Comparison of ENCODE assay signal across 17 cellular contexts in the genomic region with DNA sequence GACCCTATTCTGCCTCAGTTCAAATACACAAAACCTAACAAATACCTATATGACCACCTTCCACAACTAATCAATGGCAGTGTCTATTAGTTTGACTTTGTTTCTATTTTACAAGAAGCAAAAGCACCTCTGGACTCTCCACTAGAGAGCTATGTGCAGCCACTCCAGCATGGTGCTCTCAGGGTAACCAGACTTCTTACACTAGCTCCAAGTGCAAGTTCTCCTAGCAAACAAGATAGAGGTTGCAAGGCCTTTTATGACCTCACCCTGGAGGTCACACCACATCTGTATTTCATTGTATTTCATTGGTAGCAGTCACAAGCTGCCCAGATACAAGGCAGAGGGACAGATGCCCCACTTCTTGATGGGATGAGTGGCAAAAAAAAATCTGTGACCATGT. TPM values are rescaled to one million over a fixed set of nuclear protein-coding genes. Genes with fewer than 3 reads are reported as not detected.
DNase-seq lines count a peak whose midpoint lies in the region; ATAC-seq and TF ChIP-seq lines count a peak whose summit lies in the region.
"Had no signal": no experiment of that assay in that cellular context is flagged by ENCODE, and none has a peak within 500 bp of the region (broad histone marks: within the 10 kb centered on the region; RNA-seq: fewer than 3 reads in every experiment).

No MANE protein-coding gene starts in this region.

- no peaks in the 10 kb centered on the region for H3K27me3 ChIP-seq in cardiac muscle cell
- H3K27me3 ChIP-seq in neural progenitor cell = peaks cover 24% of the 10 kb centered on the region
- H3K27me3 ChIP-seq in testis = no peaks in the 10 kb centered on the region

- H3K36me3 ChIP-seq in cardiac muscle cell = no peaks in the 10 kb centered on the region
- no peaks in the 10 kb centered on the region for H3K36me3 ChIP-seq in OCI-LY7 (ENCODE audit: insufficient read depth, low read length)
- no peaks in the 10 kb centered on the region for H3K36me3 ChIP-seq in neural progenitor cell
- no peaks in the 10 kb centered on the region for H3K36me3 ChIP-seq in testis (ENCODE audit: low read depth, missing control alignments)
- H3K36me3 ChIP-seq: HAP-1 had no signal

- H3K79me2 ChIP-seq in OCI-LY7 (ENCODE audit: insufficient read depth, low read depth, low read length) (no peaks in the 10 kb centered on the region), neural progenitor cell (ENCODE audit: low read depth) (no peaks in the 10 kb centered on the region)

- H3K4me1 Mint-ChIP-seq in neural progenitor cell = peaks cover 6% of the 10 kb centered on the region
- peaks cover 0 to 9% (median 2%) of the 10 kb centered on the region in 4 donors for H3K4me1 Mint-ChIP-seq in naive thymus-derived CD8-positive, alpha-beta T cell

- H3K9me3 Mint-ChIP-seq in neural progenitor cell = peaks cover 5% of the 10 kb centered on the region
- peaks cover 0 to 18% (median 0%) of the 10 kb centered on the region in 9 donors for H3K9me3 Mint-ChIP-seq in naive thymus-derived CD8-positive, alpha-beta T cell

- H3K36me3 Mint-ChIP-seq in neural progenitor cell = no peaks in the 10 kb centered on the region
- peaks cover 0 to 2% (median under 1%) of the 10 kb centered on the region in 3 donors for H3K36me3 Mint-ChIP-seq in naive thymus-derived CD8-positive, alpha-beta T cell

- intact Hi-C loops in Right ventricle myocardium inferior (cut with DNase I) (no loop called here), OCI-LY7 (cut with micrococcal nuclease; ENCODE audit: unreplicated experiment) (no loop called here), testis (cut with DNase I; ENCODE audit: low total_unique reads) (no loop called here)

- POLR2A ChIA-PET in OCI-LY7 (lab: Charles Lee) = interaction anchor here (0.5 kb wide), 1 partner anchor 10 kb away, joined by 3 read pairs; no protein-coding TSS in a partner anchor
- POLR2A ChIA-PET in naive thymus-derived CD8-positive, alpha-beta T cell (lab: Charles Lee) = no interaction called here

- no peaks in the 10 kb centered on the region for H3K9me2 ChIP-seq in OCI-LY7 (ENCODE audit: insufficient read depth, low read length)

- peak overlapping the region; percentile 25; the same call in 1 of the 2 replicates for H3K4me2 ChIP-seq in OCI-LY7 (ENCODE audit: low read length)
- H3K4me2 ChIP-seq in neural progenitor cell = no peak overlapping the region
- H3K4me2 ChIP-seq: A549 had no signal

- no peaks in the 10 kb centered on the region for H3K9me3 ChIP-seq in cardiac muscle cell (ENCODE audit: low read depth)
- H3K9me3 ChIP-seq in OCI-LY7 (ENCODE audit: low read length) = no peaks in the 10 kb centered on the region
- no peaks in the 10 kb centered on the region for H3K9me3 ChIP-seq in neural progenitor cell (ENCODE audit: low read depth)
- no peaks in the 10 kb centered on the region for H3K9me3 ChIP-seq in testis
- H3K9me3 ChIP-seq: Caco-2, HAP-1 had no signal

- no peak for TF ChIP-seq POLR2A in testis (IDR thresholded peaks at IDR 0.05)

- ATAC-seq in Right ventricle myocardium inferior = no peak
- ATAC-seq in naive thymus-derived CD8-positive, alpha-beta T cell = no peak

- no peak for TF ChIP-seq CTCF in cardiac muscle cell (IDR thresholded peaks at IDR 0.05; ENCODE audit: low read depth, low read length)
- TF ChIP-seq CTCF in OCI-LY7 (conservative IDR thresholded peaks at IDR 0.05; ENCODE audit: low read length) = no peak
- no peak for TF ChIP-seq CTCF in neural progenitor cell (IDR thresholded peaks at IDR 0.05)
- TF ChIP-seq CTCF in testis (IDR thresholded peaks at IDR 0.05) = no peak

- H3K27ac Mint-ChIP-seq in neural progenitor cell = no peak overlapping the region
- H3K27ac Mint-ChIP-seq in naive thymus-derived CD8-positive, alpha-beta T cell = no peak overlapping the region
- H3K27ac Mint-ChIP-seq: CD4-positive, alpha-beta T cell had no signal

- no peak overlapping the region for H3K9ac ChIP-seq in neural progenitor cell
- H3K9ac ChIP-seq: GM23248 had no signal

- no peaks in the 10 kb centered on the region for H3F3A ChIP-seq in neural progenitor cell (ENCODE audit: low read depth)

- H3K27ac ChIP-seq in cardiac muscle cell = peak overlapping the region; percentile 59
- H3K27ac ChIP-seq in OCI-LY7 (ENCODE audit: low read depth, low read length, poor library complexity, severe bottlenecking) = peak overlapping the region; percentile 2
- H3K27ac ChIP-seq in neural progenitor cell = no peak overlapping the region
- peak overlapping the region; percentile 20 to 24 for H3K27ac ChIP-seq in testis
- H3K27ac ChIP-seq: A549, C4-2B, GM23248 had no signal

- no TSS peak for BruUV-seq in OCI-LY7 (replicated peaks; lab: Mats Ljungman, UMichigan)

- CTCF ChIA-PET in OCI-LY7 (lab: Charles Lee; ENCODE audit: unreplicated experiment) = no interaction called here

- no peak for DNase-seq in cardiac muscle cell (ENCODE audit: low read depth in 1 of 2, low spot score in 1 of 2)
- no peak for DNase-seq in Right ventricle myocardium inferior (ENCODE audit: missing footprints)
- no peak for DNase-seq in OCI-LY7 (ENCODE audit: low spot score)
- no peak for DNase-seq in neural progenitor cell (ENCODE audit: low spot score)
- peak; percentile 12 for DNase-seq in testis
- no peak for DNase-seq in NCI-H146 (lab: John Stamatoyannopoulos, UW)
- DNase-seq in NCI-H1417 treated with DMSO at 0.1 percent for 48 hours (lab: John Stamatoyannopoulos, UW) = no peak
- DNase-seq in naive thymus-derived CD8-positive, alpha-beta T cell = no peak
- DNase-seq: AML-193; CD4-positive, alpha-beta T cell; GM23248 had no signal

- H3K4me3 Mint-ChIP-seq in neural progenitor cell = peak overlapping the region; percentile 24
- H3K4me3 Mint-ChIP-seq in naive thymus-derived CD8-positive, alpha-beta T cell = no peak overlapping the region
- H3K4me3 Mint-ChIP-seq: CD4-positive, alpha-beta T cell had no signal

- H3K4me3 ChIP-seq in cardiac muscle cell (no peak overlapping the region), OCI-LY7 (ENCODE audit: low read depth, low read length, poor library complexity, severe bottlenecking) (no peak overlapping the region), neural progenitor cell (no peak overlapping the region), testis (no peak overlapping the region)
- H3K4me3 ChIP-seq: A549, GM23248, HAP-1 had no signal

- H3K4me1 ChIP-seq in cardiac muscle cell (ENCODE audit: low read depth) = no peaks in the 10 kb centered on the region
- H3K4me1 ChIP-seq in OCI-LY7 (ENCODE audit: insufficient read depth, low read length, poor library complexity, severe bottlenecking) = peaks cover 12% of the 10 kb centered on the region
- H3K4me1 ChIP-seq in neural progenitor cell = no peaks in the 10 kb centered on the region
- peaks cover 24% of the 10 kb centered on the region for H3K4me1 ChIP-seq in testis
- H3K4me1 ChIP-seq: A549, HAP-1 had no signal

- no peaks in the 10 kb centered on the region for H4K20me1 ChIP-seq in OCI-LY7 (ENCODE audit: insufficient read depth, low read length)
- H4K20me1 ChIP-seq in neural progenitor cell (ENCODE audit: low read depth) = no peaks in the 10 kb centered on the region

- H3K27me3 Mint-ChIP-seq in neural progenitor cell (ENCODE audit: insufficient read depth, low read depth) = peaks cover 6% of the 10 kb centered on the region
- no peaks in the 10 kb centered on the region for H3K27me3 Mint-ChIP-seq in naive thymus-derived CD8-positive, alpha-beta T cell
- H3K27me3 Mint-ChIP-seq: CD4-positive, alpha-beta T cell had no signal

- H2AFZ ChIP-seq in OCI-LY7 (ENCODE audit: low read length) (peak overlapping the region; percentile 56; the same call in 1 of the 2 replicates), neural progenitor cell (replicated peaks) (no peak overlapping the region)
- H2AFZ ChIP-seq: GM23248 had no signal

RNA-seq across cellular contexts. Expression of a gene that starts 8.3 kb away (rescaled TPM):
- total RNA-seq in cardiac muscle cell (37.3 and 45.7 TPM in 2 replicates), Right ventricle myocardium inferior (8.4 TPM), OCI-LY7 (2022) (27.6 and 27.9 TPM in 2 replicates), neural progenitor cell (ENCODE audit: low replicate concordance) (30.1 and 40.8 TPM in 2 replicates), testis (10 to 100 TPM; 47.3 to 58.3 TPM)
- polyA plus RNA-seq in cardiac muscle cell (18.8 and 29.5 TPM in 2 replicates), testis (ENCODE audit: insufficient read depth, low read depth, low replicate concordance) (44.7 TPM)
- 65.2 and 65.9 TPM in 2 replicates for total RNA-seq in OCI-LY7 (2014; rRNA removed; shearing (Covaris generic))
- 10 to 100 TPM; 53.5 to 60.1 TPM for total RNA-seq in naive thymus-derived CD8-positive, alpha-beta T cell
- 10 to 100 TPM; 33.9 to 62.2 (median 54.2) TPM for polyA plus RNA-seq in naive thymus-derived CD8-positive, alpha-beta T cell

RNA-seq across cellular contexts. Expression of a gene that starts 18.5 kb away (rescaled TPM):
- total RNA-seq in cardiac muscle cell (not detected in 2 replicates), Right ventricle myocardium inferior (1.1 TPM), OCI-LY7 (2022) (0.27 TPM in 1 of 2 replicates, not detected in the other), neural progenitor cell (ENCODE audit: low replicate concordance) (not detected in 2 replicates), testis (1 to 10 TPM; 5.2 to 5.7 TPM)
- polyA plus RNA-seq in cardiac muscle cell (not detected in 2 replicates), testis (ENCODE audit: insufficient read depth, low read depth, low replicate concordance) (2.6 TPM)
- total RNA-seq in OCI-LY7 (2014; rRNA removed; shearing (Covaris generic)) = 0.57 TPM in 1 of 2 replicates, not detected in the other
- total RNA-seq in naive thymus-derived CD8-positive, alpha-beta T cell = under 1 TPM; 0.41 to 0.60 TPM
- polyA plus RNA-seq in naive thymus-derived CD8-positive, alpha-beta T cell = not detected
- total RNA-seq: Caco-2, GM23248, H4 had no signal
- polyA plus RNA-seq: A549, BJ, GM23248 had no signal

RNA-seq across cellular contexts. Expression of a gene that starts 30.3 kb away (rescaled TPM):
- total RNA-seq in cardiac muscle cell (8.4 and 10.8 TPM in 2 replicates), Right ventricle myocardium inferior (8.4 TPM), OCI-LY7 (2022) (5.1 TPM in 2 replicates), neural progenitor cell (ENCODE audit: low replicate concordance) (6.6 and 10.6 TPM in 2 replicates), testis (10 to 100 TPM; 17.5 to 22.6 TPM)
- polyA plus RNA-seq in cardiac muscle cell (11.0 and 12.5 TPM in 2 replicates), testis (ENCODE audit: insufficient read depth, low read depth, low replicate concordance) (12.7 TPM)
- total RNA-seq in OCI-LY7 (2014; rRNA removed; shearing (Covaris generic)) = 0.03 and 0.10 TPM in 2 replicates
- 10 to 100 TPM; 12.6 to 15.6 TPM for total RNA-seq in naive thymus-derived CD8-positive, alpha-beta T cell
- 1 to 10 TPM; 5.8 to 7.0 (median 5.8) TPM for polyA plus RNA-seq in naive thymus-derived CD8-positive, alpha-beta T cell

RNA-seq across cellular contexts. Expression of a gene that starts 30.4 kb away (rescaled TPM):
- total RNA-seq in cardiac muscle cell = 25.3 and 37.9 TPM in 2 replicates
- polyA plus RNA-seq in cardiac muscle cell = 43.4 and 44.1 TPM in 2 replicates
- total RNA-seq in Right ventricle myocardium inferior = 19.0 TPM
- 1.4 and 2.6 TPM in 2 replicates for total RNA-seq in OCI-LY7 (2014; rRNA removed; shearing (Covaris generic))
- 18.9 and 23.0 TPM in 2 replicates for total RNA-seq in OCI-LY7 (2022)
- 30.4 and 36.3 TPM in 2 replicates for total RNA-seq in neural progenitor cell (ENCODE audit: low replicate concordance)
- 10 to 100 TPM; 50.9 to 66.3 TPM for total RNA-seq in testis
- 29.5 TPM for polyA plus RNA-seq in testis (ENCODE audit: insufficient read depth, low read depth, low replicate concordance)
- total RNA-seq in naive thymus-derived CD8-positive, alpha-beta T cell = 100 to 1,000 TPM; 117 to 128 TPM
- 10 to 100 TPM; 18.2 to 32.3 (median 23.6) TPM for polyA plus RNA-seq in naive thymus-derived CD8-positive, alpha-beta T cell

RNA-seq across cellular contexts. Expression of a gene that starts 40.0 kb away (rescaled TPM):
- total RNA-seq in cardiac muscle cell (12.9 and 13.8 TPM in 2 replicates), Right ventricle myocardium inferior (5.1 TPM), OCI-LY7 (2022) (13.9 TPM in 2 replicates), neural progenitor cell (ENCODE audit: low replicate concordance) (9.4 and 10.1 TPM in 2 replicates), testis (10 to 100 TPM; 45.2 to 48.3 TPM)
- polyA plus RNA-seq in cardiac muscle cell (11.0 and 11.1 TPM in 2 replicates), testis (ENCODE audit: insufficient read depth, low read depth, low replicate concordance) (41.9 TPM)
- total RNA-seq in OCI-LY7 (2014; rRNA removed; shearing (Covaris generic)) = 19.8 and 26.2 TPM in 2 replicates
- 10 to 100 TPM; 24.5 to 25.8 TPM for total RNA-seq in naive thymus-derived CD8-positive, alpha-beta T cell
- 10 to 100 TPM in 2 of 3 donors, 1 to 10 TPM in 1; 6.8 to 14.3 (median 13.9) TPM for polyA plus RNA-seq in naive thymus-derived CD8-positive, alpha-beta T cell
